ENCODE assay signal across 29 cellular contexts in the genomic region with DNA sequence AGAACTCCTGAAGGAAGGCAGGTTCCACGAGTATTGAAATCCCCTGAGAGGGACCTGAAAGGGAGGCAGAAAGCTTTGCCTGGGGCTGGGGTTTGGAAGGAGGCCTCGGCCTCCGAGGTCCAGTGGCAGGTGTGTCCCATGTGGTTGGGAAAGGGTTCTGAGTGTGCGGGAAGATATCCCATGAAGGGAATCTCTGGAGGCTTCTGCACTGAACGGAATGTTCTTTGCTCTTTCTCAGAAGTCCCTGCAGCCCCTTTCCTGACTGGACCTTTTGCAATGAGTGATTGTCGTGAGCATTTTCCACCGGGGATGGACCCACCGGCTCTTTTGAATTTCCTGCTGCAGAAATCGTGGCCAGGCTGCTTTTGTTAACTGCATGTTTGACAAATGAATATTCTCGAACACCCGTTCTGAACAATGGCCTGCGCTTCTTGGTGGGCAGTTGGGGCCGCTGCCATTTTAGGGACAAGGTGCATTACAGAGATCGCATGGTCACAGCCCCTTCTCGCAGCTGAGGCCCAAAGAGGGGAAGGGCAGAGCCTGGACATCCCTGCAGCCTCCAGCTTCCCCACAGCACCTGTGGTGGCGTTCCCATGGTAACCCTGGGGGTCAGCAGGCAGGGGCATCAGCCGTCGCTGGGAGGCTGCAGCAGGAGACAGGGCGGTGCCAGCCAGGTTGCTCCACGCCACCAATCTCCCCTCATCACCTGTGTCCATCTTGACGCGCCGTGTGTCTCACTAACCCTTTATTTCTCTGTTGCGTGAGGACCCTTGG. TPM values are rescaled to one million over a fixed set of nuclear protein-coding genes. Genes with fewer than 3 reads are reported as not detected.
"Had no signal": no experiment of that assay in that cellular context is flagged by ENCODE, and none has a peak within 500 bp of the region (broad histone marks: within the 10 kb centered on the region; RNA-seq: fewer than 3 reads in every experiment).

No MANE protein-coding gene starts in this region.

- H3K9me3 Mint-ChIP-seq: activated B cell treated with CpG ODN at 0.5 μM for 24 hours; activated CD4-positive, alpha-beta T cell treated with anti-CD3 and anti-CD28 coated beads, Interleukin-2, amount 10 ng/mL, durations not matched to agents 24 days and 14 days; activated naive CD4-positive, alpha-beta T cell treated with anti-CD3 and anti-CD28 coated beads, Interleukin-2, amount 50 U/mL, for 72 hours; activated naive CD8-positive, alpha-beta T cell treated with anti-CD3 and anti-CD28 coated beads, Interleukin-2, amount 50 U/mL, for 24 hours; activated T-cell treated with anti-CD3 and anti-CD28 coated beads, Interleukin-2, amount 50 U/mL, for 24 hours; activated T-helper 1 cell treated with anti-CD3 and anti-CD28 coated beads, Interleukin-12 subunit alpha, Interleukin-12 subunit beta, Interleukin-2, Interleukin-4 antibody, amounts not matched to agents 30 ng/mL and 10 ng/mL and 1 ng/mL, durations not matched to agents 14 hours and 24 hours and 36 hours; central memory CD8-positive, alpha-beta T cell; T-cell had no signal

- ATAC-seq: activated CD8-positive, alpha-beta memory T cell treated with anti-CD3 and anti-CD28 coated beads, Interleukin-2, amount 10 ng/mL, durations not matched to agents 7 days and 5 days; activated naive CD4-positive, alpha-beta T cell treated with anti-CD3 and anti-CD28 coated beads, Interleukin-2, amount 50 U/mL, for 72 hours; activated naive CD8-positive, alpha-beta T cell treated with anti-CD3 and anti-CD28 coated beads, Interleukin-2, amount 50 U/mL, for 24 hours; PC-3; T-cell had no signal

- H3K4me3 Mint-ChIP-seq: activated B cell treated with CpG ODN at 0.5 μM for 24 hours; activated CD4-positive, alpha-beta T cell treated with anti-CD3 and anti-CD28 coated beads, Interleukin-2, amount 10 ng/mL, durations not matched to agents 24 days and 14 days; activated CD8-positive, alpha-beta memory T cell treated with anti-CD3 and anti-CD28 coated beads, Interleukin-2, amount 10 ng/mL, durations not matched to agents 7 days and 5 days; activated naive CD8-positive, alpha-beta T cell treated with anti-CD3 and anti-CD28 coated beads, Interleukin-2, amount 50 U/mL, for 24 hours; activated T-cell treated with anti-CD3 and anti-CD28 coated beads, Interleukin-2, amount 50 U/mL, for 24 hours; activated T-helper 1 cell treated with anti-CD3 and anti-CD28 coated beads, Interleukin-12 subunit alpha, Interleukin-12 subunit beta, Interleukin-2, Interleukin-4 antibody, amounts not matched to agents 30 ng/mL and 10 ng/mL and 1 ng/mL, durations not matched to agents 14 hours and 24 hours and 36 hours; brain; central memory CD8-positive, alpha-beta T cell; T-cell had no signal

- H3K36me3 Mint-ChIP-seq: activated CD8-positive, alpha-beta memory T cell treated with anti-CD3 and anti-CD28 coated beads, Interleukin-2, amount 10 ng/mL, durations not matched to agents 7 days and 5 days; activated naive CD4-positive, alpha-beta T cell treated with anti-CD3 and anti-CD28 coated beads, Interleukin-2, amount 50 U/mL, for 72 hours; brain; T-cell had no signal

- H3K27ac Mint-ChIP-seq: activated B cell treated with CpG ODN at 0.5 μM for 24 hours; activated CD4-positive, alpha-beta T cell treated with anti-CD3 and anti-CD28 coated beads, Interleukin-2, amount 10 ng/mL, durations not matched to agents 24 days and 14 days; activated CD8-positive, alpha-beta memory T cell treated with anti-CD3 and anti-CD28 coated beads, Interleukin-2, amount 10 ng/mL, durations not matched to agents 7 days and 5 days; activated naive CD4-positive, alpha-beta T cell treated with anti-CD3 and anti-CD28 coated beads, Interleukin-2, amount 50 U/mL, for 72 hours; activated naive CD8-positive, alpha-beta T cell treated with anti-CD3 and anti-CD28 coated beads, Interleukin-2, amount 50 U/mL, for 24 hours; activated T-cell treated with anti-CD3 and anti-CD28 coated beads, Interleukin-2, amount 50 U/mL, for 24 hours; activated T-helper 1 cell treated with anti-CD3 and anti-CD28 coated beads, Interleukin-12 subunit alpha, Interleukin-12 subunit beta, Interleukin-2, Interleukin-4 antibody, amounts not matched to agents 30 ng/mL and 10 ng/mL and 1 ng/mL, durations not matched to agents 14 hours and 24 hours and 36 hours; T-cell had no signal

- H3K4me3 ChIP-seq: SK-N-MC had no signal

- H3K4me1 Mint-ChIP-seq: activated B cell treated with CpG ODN at 0.5 μM for 24 hours; activated CD4-positive, alpha-beta T cell treated with anti-CD3 and anti-CD28 coated beads, Interleukin-2, amount 10 ng/mL, durations not matched to agents 24 days and 14 days; activated CD8-positive, alpha-beta memory T cell treated with anti-CD3 and anti-CD28 coated beads, Interleukin-2, amount 10 ng/mL, durations not matched to agents 7 days and 5 days; activated naive CD8-positive, alpha-beta T cell treated with anti-CD3 and anti-CD28 coated beads, Interleukin-2, amount 50 U/mL, for 24 hours; central memory CD8-positive, alpha-beta T cell; T-cell had no signal

- H3K27ac ChIP-seq: SK-N-MC had no signal

- H3K27me3 Mint-ChIP-seq: activated B cell treated with CpG ODN at 0.5 μM for 24 hours; activated CD4-positive, alpha-beta T cell treated with anti-CD3 and anti-CD28 coated beads, Interleukin-2, amount 10 ng/mL, durations not matched to agents 24 days and 14 days; activated CD8-positive, alpha-beta memory T cell treated with anti-CD3 and anti-CD28 coated beads, Interleukin-2, amount 10 ng/mL, durations not matched to agents 7 days and 5 days; activated naive CD8-positive, alpha-beta T cell treated with anti-CD3 and anti-CD28 coated beads, Interleukin-2, amount 50 U/mL, for 24 hours; activated T-cell treated with anti-CD3 and anti-CD28 coated beads, Interleukin-2, amount 50 U/mL, for 24 hours; brain; central memory CD8-positive, alpha-beta T cell; T-cell had no signal

- DNase-seq: activated B cell treated with CpG ODN at 0.5 μM for 24 hours; activated CD4-positive, alpha-beta T cell treated with anti-CD3 and anti-CD28 coated beads for 1 hour; activated CD4-positive, alpha-beta T cell treated with anti-CD3 and anti-CD28 coated beads, Interleukin-2, amount 10 ng/mL, durations not matched to agents 24 days and 14 days; activated CD4-positive, alpha-beta T cell treated with anti-CD3 and anti-CD28 coated beads, Interleukin-2, amount 50 U/mL, for 48 hours; activated CD8-positive, alpha-beta memory T cell treated with anti-CD3 and anti-CD28 coated beads, Interleukin-2, amount 10 ng/mL, durations not matched to agents 7 days and 5 days; activated effector memory CD4-positive, alpha-beta T cell treated with anti-CD3 and anti-CD28 coated beads, Interleukin-2, amount 50 U/mL, for 16 hours; activated naive CD4-positive, alpha-beta T cell treated with Interleukin-2 at 50 U/mL for 16 hours; activated naive CD8-positive, alpha-beta T cell treated with anti-CD3 and anti-CD28 coated beads, Interleukin-2, amount 50 U/mL, for 24 hours; activated T-cell treated with anti-CD3 and anti-CD28 coated beads, Interleukin-2, amount 50 U/mL, for 24 hours; amygdala; Karpas-422; NCI-H1105 treated with DMSO at 0.1 percent for 48 hours; NCI-H1436 treated with DMSO at 0.1 percent for 48 hours; NCI-H1930; NCI-H2171 treated with DMSO at 0.1 percent for 48 hours; NCI-H226; NCI-H526; NK-92 treated with Interleukin-12 subunit alpha and Interleukin-12 subunit beta, amount 100 ng/mL, for 24 hours; PC-3; SIG-M5; T-cell; T-helper 2 cell; T1000 had no signal

RNA-seq across cellular contexts. Expression of a gene that starts 18.3 kb away (rescaled TPM):
- total RNA-seq: activated B cell treated with CpG ODN at 0.5 μM for 24 hours; activated CD4-positive, alpha-beta T cell treated with anti-CD3 and anti-CD28 coated beads, Interleukin-2, amount 10 ng/mL, durations not matched to agents 24 days and 14 days; activated CD8-positive, alpha-beta memory T cell treated with anti-CD3 and anti-CD28 coated beads, Interleukin-2, amount 10 ng/mL, durations not matched to agents 7 days and 5 days; activated naive CD4-positive, alpha-beta T cell treated with anti-CD3 and anti-CD28 coated beads, Interleukin-2, amount 50 U/mL, for 72 hours; activated T-helper 1 cell treated with anti-CD3 and anti-CD28 coated beads, Interleukin-12 subunit alpha, Interleukin-12 subunit beta, Interleukin-2, Interleukin-4 antibody, amounts not matched to agents 30 ng/mL and 10 ng/mL and 1 ng/mL, durations not matched to agents 14 hours and 24 hours and 36 hours; NCI-H460 had no signal
